ENCODE assay signal across 16 cellular contexts in the genomic region with DNA sequence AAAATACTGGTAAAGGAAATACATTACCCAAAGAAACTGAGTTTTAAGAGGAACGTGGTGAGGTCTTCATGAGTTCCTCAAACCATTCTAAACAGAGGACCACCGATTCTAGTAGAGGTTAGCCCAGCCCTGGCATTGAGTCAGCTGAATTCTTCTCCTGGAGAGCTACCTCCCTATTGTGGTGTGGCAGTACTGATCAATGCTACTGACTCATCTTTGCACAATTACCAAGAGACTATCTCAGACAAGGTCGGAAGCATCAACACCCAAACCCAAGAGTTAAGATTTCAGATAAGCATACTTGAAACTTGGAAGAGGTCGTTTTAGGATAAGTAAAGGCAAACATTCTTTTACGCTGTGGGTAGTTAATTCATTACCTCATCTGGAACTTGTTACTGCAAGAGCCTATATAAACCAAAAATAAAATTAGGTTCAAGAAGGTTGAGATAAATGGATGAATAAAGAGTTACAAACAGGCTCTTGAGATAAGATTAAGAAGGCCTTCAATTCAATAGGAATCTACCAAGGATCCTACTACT.
"Had no signal": no experiment of that assay in that cellular context is flagged by ENCODE, and none has a peak within 500 bp of the region (broad histone marks: within the 10 kb centered on the region; RNA-seq: fewer than 3 reads in every experiment).

No MANE protein-coding gene starts in this region.

- H3K4me2 ChIP-seq: neural progenitor cell had no signal

- H3K9ac ChIP-seq: neural progenitor cell had no signal

- DNase-seq: activated effector memory CD4-positive, alpha-beta T cell treated with Interleukin-2 at 50 U/mL for 16 hours; activated naive CD8-positive, alpha-beta T cell treated with anti-CD3 and anti-CD28 coated beads, Interleukin-2, amount 10 ng/mL, durations not matched to agents 7 days and 5 days; anterior cingulate cortex; cerebellar nuclear complex; effector memory CD4-positive, alpha-beta T cell; hippocampal formation; kidney; left lung; naive B cell; ovary; uterus had no signal

- H3K36me3 Mint-ChIP-seq: activated naive CD8-positive, alpha-beta T cell treated with anti-CD3 and anti-CD28 coated beads, Interleukin-2, amount 10 ng/mL, durations not matched to agents 7 days and 5 days; neural progenitor cell had no signal

- H3K36me3 ChIP-seq: left lung, neural progenitor cell, ovary, tibial nerve, uterus had no signal

- H3K4me3 ChIP-seq: left lung, neural progenitor cell, ovary, tibial nerve, uterus had no signal

- H3K27ac Mint-ChIP-seq: activated naive CD8-positive, alpha-beta T cell treated with anti-CD3 and anti-CD28 coated beads, Interleukin-2, amount 10 ng/mL, durations not matched to agents 7 days and 5 days; dendritic cell treated with granulocyte-macrophage colony-stimulating factor and Interleukin-4, amounts not matched to agents 40 ng/mL and 50 ng/mL, for 4 days; neural progenitor cell; T-helper 1 cell treated with Interleukin-12 subunit alpha and Interleukin-12 subunit beta and Interleukin-4 antibody, amounts not matched to agents 30 μg/mL and 1 μg/mL, for 36 hours; WTC11 had no signal

- H3K4me3 Mint-ChIP-seq: activated naive CD8-positive, alpha-beta T cell treated with anti-CD3 and anti-CD28 coated beads, Interleukin-2, amount 10 ng/mL, durations not matched to agents 7 days and 5 days; dendritic cell treated with granulocyte-macrophage colony-stimulating factor and Interleukin-4, amounts not matched to agents 40 ng/mL and 50 ng/mL, for 4 days; naive B cell; neural progenitor cell; T-helper 1 cell treated with Interleukin-12 subunit alpha and Interleukin-12 subunit beta and Interleukin-4 antibody, amounts not matched to agents 30 μg/mL and 1 μg/mL, for 36 hours; WTC11 had no signal

- H3K9me3 ChIP-seq: ovary, uterus had no signal

- H3K27ac ChIP-seq: left lung, neural progenitor cell, ovary, tibial nerve, uterus had no signal

- H2AFZ ChIP-seq: neural progenitor cell had no signal

- H3K4me1 ChIP-seq: left lung, tibial nerve, uterus had no signal

- H3K4me1 Mint-ChIP-seq: activated naive CD8-positive, alpha-beta T cell treated with anti-CD3 and anti-CD28 coated beads, Interleukin-2, amount 10 ng/mL, durations not matched to agents 7 days and 5 days; naive B cell had no signal

- H3K27me3 ChIP-seq: left lung, neural progenitor cell, ovary, tibial nerve, uterus had no signal
